In the genomic region with DNA sequence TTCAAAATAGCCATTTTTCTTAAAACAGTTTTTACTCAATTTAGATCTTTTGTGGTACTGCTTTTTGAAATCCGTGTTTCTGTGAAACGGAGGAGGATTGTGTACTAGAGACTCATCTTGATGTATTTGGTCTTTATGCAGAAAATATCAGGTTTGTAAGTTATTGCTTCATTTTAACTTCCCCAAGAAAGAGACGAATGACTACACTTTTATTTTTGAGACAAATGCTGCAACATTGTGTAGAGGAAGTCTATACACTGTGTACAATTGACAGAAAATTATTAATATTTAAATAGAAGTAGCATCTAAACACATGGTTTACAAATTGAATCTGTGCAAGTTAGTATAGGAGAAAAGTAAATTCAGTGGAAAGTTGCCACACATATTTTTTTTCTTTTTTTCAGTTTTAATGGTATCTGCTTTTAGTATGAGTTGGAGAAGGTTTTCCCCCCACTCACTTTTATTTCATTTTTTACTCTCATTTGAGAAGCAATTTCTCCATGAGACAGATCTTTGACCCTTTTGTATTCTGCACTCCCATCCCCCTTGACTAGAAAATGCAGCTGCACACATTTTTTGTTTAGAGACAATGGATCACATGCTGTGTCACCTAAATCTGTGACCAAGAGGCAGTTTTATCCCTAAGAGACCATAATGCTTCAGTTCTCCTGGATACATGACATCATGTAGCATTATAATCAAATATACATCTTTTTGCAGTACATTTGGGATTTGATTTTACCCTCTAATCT, we compare ENCODE assay signal across 1 cellular context.
TF ChIP-seq lines count a peak whose summit lies in the region.

No MANE protein-coding gene starts in this region.

TF ChIP-seq in HEK293, 187 proteins besides CTCF, POLR2A, EP300 and RAD21 (continued from another document):
- TF ChIP-seq, protein P1, sequence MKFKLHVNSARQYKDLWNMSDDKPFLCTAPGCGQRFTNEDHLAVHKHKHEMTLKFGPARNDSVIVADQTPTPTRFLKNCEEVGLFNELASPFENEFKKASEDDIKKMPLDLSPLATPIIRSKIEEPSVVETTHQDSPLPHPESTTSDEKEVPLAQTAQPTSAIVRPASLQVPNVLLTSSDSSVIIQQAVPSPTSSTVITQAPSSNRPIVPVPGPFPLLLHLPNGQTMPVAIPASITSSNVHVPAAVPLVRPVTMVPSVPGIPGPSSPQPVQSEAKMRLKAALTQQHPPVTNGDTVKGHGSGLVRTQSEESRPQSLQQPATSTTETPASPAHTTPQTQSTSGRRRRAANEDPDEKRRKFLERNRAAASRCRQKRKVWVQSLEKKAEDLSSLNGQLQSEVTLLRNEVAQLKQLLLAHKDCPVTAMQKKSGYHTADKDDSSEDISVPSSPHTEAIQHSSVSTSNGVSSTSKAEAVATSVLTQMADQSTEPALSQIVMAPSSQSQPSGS (tag by site-specific recombination; IDR thresholded peaks at IDR 0.05; ENCODE audit: low read depth) = 0 out of 2 replicates have a peak, but pooled peaks have one; percentile 9
- TF ChIP-seq, protein P2, sequence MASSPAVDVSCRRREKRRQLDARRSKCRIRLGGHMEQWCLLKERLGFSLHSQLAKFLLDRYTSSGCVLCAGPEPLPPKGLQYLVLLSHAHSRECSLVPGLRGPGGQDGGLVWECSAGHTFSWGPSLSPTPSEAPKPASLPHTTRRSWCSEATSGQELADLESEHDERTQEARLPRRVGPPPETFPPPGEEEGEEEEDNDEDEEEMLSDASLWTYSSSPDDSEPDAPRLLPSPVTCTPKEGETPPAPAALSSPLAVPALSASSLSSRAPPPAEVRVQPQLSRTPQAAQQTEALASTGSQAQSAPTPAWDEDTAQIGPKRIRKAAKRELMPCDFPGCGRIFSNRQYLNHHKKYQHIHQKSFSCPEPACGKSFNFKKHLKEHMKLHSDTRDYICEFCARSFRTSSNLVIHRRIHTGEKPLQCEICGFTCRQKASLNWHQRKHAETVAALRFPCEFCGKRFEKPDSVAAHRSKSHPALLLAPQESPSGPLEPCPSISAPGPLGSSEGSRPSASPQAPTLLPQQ (tag by site-specific recombination; IDR thresholded peaks at IDR 0.05) = no peak
